Comparison of ENCODE assay signal across 21 cellular contexts in the genomic region with DNA sequence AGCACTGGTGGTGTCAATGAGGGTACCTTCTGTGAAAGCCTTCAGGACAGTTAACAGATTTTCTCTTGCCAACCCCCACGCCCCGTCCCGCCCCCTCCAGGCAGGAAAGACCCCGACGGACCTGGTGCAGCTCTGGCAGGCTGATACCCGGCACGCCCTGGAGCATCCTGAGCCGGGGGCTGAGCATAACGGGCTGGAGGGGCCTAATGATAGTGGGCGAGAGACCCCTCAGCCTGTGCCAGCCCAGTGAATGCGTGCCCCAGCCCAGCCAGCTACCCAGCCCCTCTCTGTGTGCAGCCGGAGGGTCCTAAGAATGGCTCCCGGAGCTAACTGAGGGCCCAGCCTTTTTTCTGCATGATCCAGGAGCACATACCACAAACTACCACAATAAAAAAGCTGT. TPM values are rescaled to one million over a fixed set of nuclear protein-coding genes. Genes with fewer than 3 reads are reported as not detected.
DNase-seq lines count a peak whose midpoint lies in the region; FAIRE-seq and TF ChIP-seq lines count a peak whose summit lies in the region.
"Had no signal": no experiment of that assay in that cellular context is flagged by ENCODE, and none has a peak within 500 bp of the region (broad histone marks: within the 10 kb centered on the region; RNA-seq: fewer than 3 reads in every experiment).

No MANE protein-coding gene starts in this region.

- no peaks in the 10 kb centered on the region for H3K27me3 ChIP-seq in right atrium auricular region
- H3K27me3 ChIP-seq in parathyroid adenoma (ENCODE audit: control insufficient read depth, insufficient read depth, low read length), result no peaks in the 10 kb centered on the region
- H3K27me3 ChIP-seq: adrenal gland, esophagus squamous epithelium, sigmoid colon, SJCRH30, testis had no signal

- no peak overlapping the region for H3K9ac ChIP-seq in parathyroid adenoma

- no peak for TF ChIP-seq RAD21 in Ishikawa (IDR thresholded peaks at IDR 0.05; ENCODE audit: low read depth)

- no peak overlapping the region for H3K4me2 ChIP-seq in parathyroid adenoma (ENCODE audit: low read length)

- TF ChIP-seq EP300 in Ishikawa (IDR thresholded peaks at IDR 0.05; ENCODE audit: borderline replicate concordance), result no peak

- TF ChIP-seq CTCF in right atrium auricular region (IDR thresholded peaks at IDR 0.05) (no peak), parathyroid adenoma (IDR thresholded peaks at IDR 0.05) (no peak)

- H3K27ac ChIP-seq in right atrium auricular region, result peak overlapping the region; percentile 81 to 92
- H3K27ac ChIP-seq in parathyroid adenoma, result peak overlapping the region; percentile 59
- H3K27ac ChIP-seq: SJCRH30, testis, WERI-Rb-1 had no signal

- H3K4me3 ChIP-seq in right atrium auricular region (no peak overlapping the region), parathyroid adenoma (ENCODE audit: low read depth, low read length) (no peak overlapping the region)
- H3K4me3 ChIP-seq: esophagus squamous epithelium, GM12878, sigmoid colon, testis had no signal

- peaks cover 0 to 35% of the 10 kb centered on the region in 2 donors for H3K4me1 ChIP-seq in right atrium auricular region
- H3K4me1 ChIP-seq in parathyroid adenoma, result peaks cover 18% of the 10 kb centered on the region
- H3K4me1 ChIP-seq: sigmoid colon, testis had no signal

- no peak for TF ChIP-seq POLR2A in GM12891 (IDR thresholded peaks at IDR 0.05; ENCODE audit: low read depth, low read length)

- peaks cover 16% of the 10 kb centered on the region for H3K79me2 ChIP-seq in parathyroid adenoma

- peak; percentile 5 for DNase-seq in AG20443 (ENCODE audit: low spot score)
- DNase-seq in right atrium auricular region (ENCODE audit: low spot score), result no peak
- no peak for DNase-seq in T-helper 9 cell
- no peak for DNase-seq in GM12891 (ENCODE audit: insufficient read length, low spot score)
- no peak for DNase-seq in GOT3 (lab: John Stamatoyannopoulos, UW)
- DNase-seq: CD8-positive, alpha-beta memory T cell; DMS79; effector CD8-positive, alpha-beta T cell; esophagus squamous epithelium; NCI-H1092; NCI-H2029; sigmoid colon; T-helper 17 cell had no signal

- H3K36me3 ChIP-seq in right atrium auricular region (no peaks in the 10 kb centered on the region), parathyroid adenoma (ENCODE audit: control insufficient read depth, insufficient read depth, low read length) (no peaks in the 10 kb centered on the region)
- H3K36me3 ChIP-seq: adrenal gland, esophagus squamous epithelium, sigmoid colon, SJCRH30, WERI-Rb-1 had no signal

- FAIRE-seq in GM12891 (lab: Jason Lieb, UNC), result no peak
- FAIRE-seq: GM12878, H1 had no signal

- peak overlapping the region; percentile 98 for H2AFZ ChIP-seq in parathyroid adenoma

- H3K9me3 ChIP-seq in right atrium auricular region (no peaks in the 10 kb centered on the region), parathyroid adenoma (ENCODE audit: control insufficient read depth, low read length) (no peaks in the 10 kb centered on the region)
- H3K9me3 ChIP-seq: adrenal gland, esophagus squamous epithelium, sigmoid colon, SJCRH30, testis had no signal

TF ChIP-seq in Ishikawa, 13 proteins besides CTCF, POLR2A, EP300 and RAD21:
- TF ChIP-seq ZBTB7A (IDR thresholded peaks at IDR 0.05; ENCODE audit: low read depth) (0 out of 2 replicates have a peak, but pooled peaks have one; percentile 41), CREB1 (IDR thresholded peaks at IDR 0.05; ENCODE audit: low read depth) (no peak)

TF ChIP-seq in GM12891, 5 proteins besides CTCF, POLR2A, EP300 and RAD21:
- TF ChIP-seq SPI1 (IDR thresholded peaks at IDR 0.05; ENCODE audit: low read depth, low read length), result no peak
- TF ChIP-seq POU2F2 (IDR thresholded peaks at IDR 0.05; ENCODE audit: low read depth, low read length), result no peak
- TF ChIP-seq PAX5 (IDR thresholded peaks at IDR 0.05; ENCODE audit: insufficient read depth, low read length, severe bottlenecking), result no peak
- TF ChIP-seq TAF1 (IDR thresholded peaks at IDR 0.05; ENCODE audit: low read depth, low read length), result no peak
- TF ChIP-seq POLR2AphosphoS5 (IDR thresholded peaks at IDR 0.05; ENCODE audit: low read depth, low read length), result no peak

RNA-seq across cellular contexts. Expression of a gene that starts 0.7 kb away (rescaled TPM):
- 10 to 100 TPM; 17.6 to 25.6 TPM for total RNA-seq in right atrium auricular region
- 0.06 TPM for polyA plus RNA-seq in GM12891 (2012; ENCODE audit: low read depth, missing spikeins)
- total RNA-seq: CD8-positive, alpha-beta memory T cell; GM12878; T-helper 17 cell had no signal
- polyA plus RNA-seq: CD8-positive, alpha-beta memory T cell had no signal

RNA-seq across cellular contexts. Expression of a gene that starts 6.0 kb away (rescaled TPM):
- under 1 TPM; 0.35 to 0.67 TPM for total RNA-seq in right atrium auricular region
- polyA plus RNA-seq in GM12891 (2012; ENCODE audit: low read depth, missing spikeins), result not detected
- total RNA-seq: CD8-positive, alpha-beta memory T cell; esophagus squamous epithelium; GM12878; H1; sigmoid colon; T-helper 17 cell had no signal
- polyA plus RNA-seq: CD8-positive, alpha-beta memory T cell; GM12878; sigmoid colon had no signal

RNA-seq across cellular contexts. Expression of a gene that starts 10.9 kb away (rescaled TPM):
- total RNA-seq in right atrium auricular region, result 100 to 1,000 TPM in 1 of 2 donors, 10 to 100 TPM in 1; 25.7 to 204 TPM
- polyA plus RNA-seq in GM12891 (2012; ENCODE audit: low read depth, missing spikeins), result not detected
- total RNA-seq: CD8-positive, alpha-beta memory T cell; H1; T-helper 17 cell had no signal
- polyA plus RNA-seq: CD8-positive, alpha-beta memory T cell; H1 had no signal

RNA-seq across cellular contexts. Expression of a gene that starts 49.8 kb away (rescaled TPM):
- total RNA-seq in right atrium auricular region, result 10 to 100 TPM; 15.6 to 27.0 TPM
- polyA plus RNA-seq in GM12891 (2012; ENCODE audit: low read depth, missing spikeins), result 4.3 TPM

RNA-seq across cellular contexts. Expression of a gene that starts 57.0 kb away (rescaled TPM):
- total RNA-seq in right atrium auricular region, result 10 to 100 TPM; 14.7 to 20.2 TPM
- 8.0 TPM for polyA plus RNA-seq in GM12891 (2012; ENCODE audit: low read depth, missing spikeins)
